Comparison of ENCODE assay signal across 1 cellular context in genomic region chr1:52056110-52056936, GRCh38.
TF ChIP-seq lines count a peak whose summit lies in the region.

Gene BTF3L4, plus strand, starts transcription at chr1:52056295. Its CDS starts 3,553 bp downstream, at chr1:52059848.

TF ChIP-seq in HepG2, 621 proteins besides CTCF, POLR2A, EP300 and RAD21 (continued from another document and continues in another):
- TF ChIP-seq, protein P1, sequence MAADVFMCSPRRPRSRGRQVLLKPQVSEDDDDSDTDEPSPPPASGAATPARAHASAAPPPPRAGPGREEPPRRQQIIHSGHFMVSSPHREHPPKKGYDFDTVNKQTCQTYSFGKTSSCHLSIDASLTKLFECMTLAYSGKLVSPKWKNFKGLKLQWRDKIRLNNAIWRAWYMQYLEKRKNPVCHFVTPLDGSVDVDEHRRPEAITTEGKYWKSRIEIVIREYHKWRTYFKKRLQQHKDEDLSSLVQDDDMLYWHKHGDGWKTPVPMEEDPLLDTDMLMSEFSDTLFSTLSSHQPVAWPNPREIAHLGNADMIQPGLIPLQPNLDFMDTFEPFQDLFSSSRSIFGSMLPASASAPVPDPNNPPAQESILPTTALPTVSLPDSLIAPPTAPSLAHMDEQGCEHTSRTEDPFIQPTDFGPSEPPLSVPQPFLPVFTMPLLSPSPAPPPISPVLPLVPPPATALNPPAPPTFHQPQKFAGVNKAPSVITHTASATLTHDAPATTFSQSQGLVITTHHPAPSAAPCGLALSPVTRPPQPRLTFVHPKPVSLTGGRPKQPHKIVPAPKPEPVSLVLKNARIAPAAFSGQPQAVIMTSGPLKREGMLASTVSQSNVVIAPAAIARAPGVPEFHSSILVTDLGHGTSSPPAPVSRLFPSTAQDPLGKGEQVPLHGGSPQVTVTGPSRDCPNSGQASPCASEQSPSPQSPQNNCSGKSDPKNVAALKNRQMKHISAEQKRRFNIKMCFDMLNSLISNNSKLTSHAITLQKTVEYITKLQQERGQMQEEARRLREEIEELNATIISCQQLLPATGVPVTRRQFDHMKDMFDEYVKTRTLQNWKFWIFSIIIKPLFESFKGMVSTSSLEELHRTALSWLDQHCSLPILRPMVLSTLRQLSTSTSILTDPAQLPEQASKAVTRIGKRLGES (CRISPR knock-in tag; IDR thresholded peaks at IDR 0.05; ENCODE audit: borderline replicate concordance) = no peak
- no peak for TF ChIP-seq ZNF800 (CRISPR knock-in tag; IDR thresholded peaks at IDR 0.05)
- no peak for TF ChIP-seq ZFP36L2 (CRISPR knock-in tag; IDR thresholded peaks at IDR 0.05)
- TF ChIP-seq KDM4B (CRISPR knock-in tag; IDR thresholded peaks at IDR 0.05) = no peak
- peak; percentile 87 for TF ChIP-seq TAF1 (CRISPR knock-in tag; IDR thresholded peaks at IDR 0.05)
- TF ChIP-seq, protein P2, sequence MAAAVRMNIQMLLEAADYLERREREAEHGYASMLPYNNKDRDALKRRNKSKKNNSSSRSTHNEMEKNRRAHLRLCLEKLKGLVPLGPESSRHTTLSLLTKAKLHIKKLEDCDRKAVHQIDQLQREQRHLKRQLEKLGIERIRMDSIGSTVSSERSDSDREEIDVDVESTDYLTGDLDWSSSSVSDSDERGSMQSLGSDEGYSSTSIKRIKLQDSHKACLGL (CRISPR knock-in tag; IDR thresholded peaks at IDR 0.05) = peak; percentile 38; the same call in 1 of the 2 replicates
- TF ChIP-seq SMAD3 (CRISPR knock-in tag; IDR thresholded peaks at IDR 0.05) = no peak
- TF ChIP-seq, protein P3, sequence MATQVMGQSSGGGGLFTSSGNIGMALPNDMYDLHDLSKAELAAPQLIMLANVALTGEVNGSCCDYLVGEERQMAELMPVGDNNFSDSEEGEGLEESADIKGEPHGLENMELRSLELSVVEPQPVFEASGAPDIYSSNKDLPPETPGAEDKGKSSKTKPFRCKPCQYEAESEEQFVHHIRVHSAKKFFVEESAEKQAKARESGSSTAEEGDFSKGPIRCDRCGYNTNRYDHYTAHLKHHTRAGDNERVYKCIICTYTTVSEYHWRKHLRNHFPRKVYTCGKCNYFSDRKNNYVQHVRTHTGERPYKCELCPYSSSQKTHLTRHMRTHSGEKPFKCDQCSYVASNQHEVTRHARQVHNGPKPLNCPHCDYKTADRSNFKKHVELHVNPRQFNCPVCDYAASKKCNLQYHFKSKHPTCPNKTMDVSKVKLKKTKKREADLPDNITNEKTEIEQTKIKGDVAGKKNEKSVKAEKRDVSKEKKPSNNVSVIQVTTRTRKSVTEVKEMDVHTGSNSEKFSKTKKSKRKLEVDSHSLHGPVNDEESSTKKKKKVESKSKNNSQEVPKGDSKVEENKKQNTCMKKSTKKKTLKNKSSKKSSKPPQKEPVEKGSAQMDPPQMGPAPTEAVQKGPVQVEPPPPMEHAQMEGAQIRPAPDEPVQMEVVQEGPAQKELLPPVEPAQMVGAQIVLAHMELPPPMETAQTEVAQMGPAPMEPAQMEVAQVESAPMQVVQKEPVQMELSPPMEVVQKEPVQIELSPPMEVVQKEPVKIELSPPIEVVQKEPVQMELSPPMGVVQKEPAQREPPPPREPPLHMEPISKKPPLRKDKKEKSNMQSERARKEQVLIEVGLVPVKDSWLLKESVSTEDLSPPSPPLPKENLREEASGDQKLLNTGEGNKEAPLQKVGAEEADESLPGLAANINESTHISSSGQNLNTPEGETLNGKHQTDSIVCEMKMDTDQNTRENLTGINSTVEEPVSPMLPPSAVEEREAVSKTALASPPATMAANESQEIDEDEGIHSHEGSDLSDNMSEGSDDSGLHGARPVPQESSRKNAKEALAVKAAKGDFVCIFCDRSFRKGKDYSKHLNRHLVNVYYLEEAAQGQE (IDR thresholded peaks at IDR 0.05; ENCODE audit: borderline replicate concordance in 1 of 2, low read depth in 1 of 2, low read length in 2 of 2) = no peak; a peak in 1 of 4 replicates
- TF ChIP-seq ATM (IDR thresholded peaks at IDR 0.05; ENCODE audit: borderline replicate concordance) = no peak
- peak; percentile 50; the same call in 1 of the 2 replicates for TF ChIP-seq ZNF414 (CRISPR knock-in tag; IDR thresholded peaks at IDR 0.05)
- peak; percentile 89 for TF ChIP-seq ZNF547 (CRISPR knock-in tag; IDR thresholded peaks at IDR 0.05)
- TF ChIP-seq MEIS2 (CRISPR knock-in tag; IDR thresholded peaks at IDR 0.05) = peak; percentile 63; the same call in 1 of the 2 replicates
- TF ChIP-seq FOXK2 (IDR thresholded peaks at IDR 0.05) = no peak
- TF ChIP-seq, protein P4, sequence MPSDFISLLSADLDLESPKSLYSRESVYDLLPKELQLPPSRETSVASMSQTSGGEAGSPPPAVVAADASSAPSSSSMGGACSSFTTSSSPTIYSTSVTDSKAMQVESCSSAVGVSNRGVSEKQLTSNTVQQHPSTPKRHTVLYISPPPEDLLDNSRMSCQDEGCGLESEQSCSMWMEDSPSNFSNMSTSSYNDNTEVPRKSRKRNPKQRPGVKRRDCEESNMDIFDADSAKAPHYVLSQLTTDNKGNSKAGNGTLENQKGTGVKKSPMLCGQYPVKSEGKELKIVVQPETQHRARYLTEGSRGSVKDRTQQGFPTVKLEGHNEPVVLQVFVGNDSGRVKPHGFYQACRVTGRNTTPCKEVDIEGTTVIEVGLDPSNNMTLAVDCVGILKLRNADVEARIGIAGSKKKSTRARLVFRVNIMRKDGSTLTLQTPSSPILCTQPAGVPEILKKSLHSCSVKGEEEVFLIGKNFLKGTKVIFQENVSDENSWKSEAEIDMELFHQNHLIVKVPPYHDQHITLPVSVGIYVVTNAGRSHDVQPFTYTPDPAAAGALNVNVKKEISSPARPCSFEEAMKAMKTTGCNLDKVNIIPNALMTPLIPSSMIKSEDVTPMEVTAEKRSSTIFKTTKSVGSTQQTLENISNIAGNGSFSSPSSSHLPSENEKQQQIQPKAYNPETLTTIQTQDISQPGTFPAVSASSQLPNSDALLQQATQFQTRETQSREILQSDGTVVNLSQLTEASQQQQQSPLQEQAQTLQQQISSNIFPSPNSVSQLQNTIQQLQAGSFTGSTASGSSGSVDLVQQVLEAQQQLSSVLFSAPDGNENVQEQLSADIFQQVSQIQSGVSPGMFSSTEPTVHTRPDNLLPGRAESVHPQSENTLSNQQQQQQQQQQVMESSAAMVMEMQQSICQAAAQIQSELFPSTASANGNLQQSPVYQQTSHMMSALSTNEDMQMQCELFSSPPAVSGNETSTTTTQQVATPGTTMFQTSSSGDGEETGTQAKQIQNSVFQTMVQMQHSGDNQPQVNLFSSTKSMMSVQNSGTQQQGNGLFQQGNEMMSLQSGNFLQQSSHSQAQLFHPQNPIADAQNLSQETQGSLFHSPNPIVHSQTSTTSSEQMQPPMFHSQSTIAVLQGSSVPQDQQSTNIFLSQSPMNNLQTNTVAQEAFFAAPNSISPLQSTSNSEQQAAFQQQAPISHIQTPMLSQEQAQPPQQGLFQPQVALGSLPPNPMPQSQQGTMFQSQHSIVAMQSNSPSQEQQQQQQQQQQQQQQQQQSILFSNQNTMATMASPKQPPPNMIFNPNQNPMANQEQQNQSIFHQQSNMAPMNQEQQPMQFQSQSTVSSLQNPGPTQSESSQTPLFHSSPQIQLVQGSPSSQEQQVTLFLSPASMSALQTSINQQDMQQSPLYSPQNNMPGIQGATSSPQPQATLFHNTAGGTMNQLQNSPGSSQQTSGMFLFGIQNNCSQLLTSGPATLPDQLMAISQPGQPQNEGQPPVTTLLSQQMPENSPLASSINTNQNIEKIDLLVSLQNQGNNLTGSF (CRISPR knock-in tag; IDR thresholded peaks at IDR 0.05) = no peak
- no peak; the same call in 1 of the 2 replicates for TF ChIP-seq ZNF746 (CRISPR knock-in tag; IDR thresholded peaks at IDR 0.05)
- TF ChIP-seq, protein P5, sequence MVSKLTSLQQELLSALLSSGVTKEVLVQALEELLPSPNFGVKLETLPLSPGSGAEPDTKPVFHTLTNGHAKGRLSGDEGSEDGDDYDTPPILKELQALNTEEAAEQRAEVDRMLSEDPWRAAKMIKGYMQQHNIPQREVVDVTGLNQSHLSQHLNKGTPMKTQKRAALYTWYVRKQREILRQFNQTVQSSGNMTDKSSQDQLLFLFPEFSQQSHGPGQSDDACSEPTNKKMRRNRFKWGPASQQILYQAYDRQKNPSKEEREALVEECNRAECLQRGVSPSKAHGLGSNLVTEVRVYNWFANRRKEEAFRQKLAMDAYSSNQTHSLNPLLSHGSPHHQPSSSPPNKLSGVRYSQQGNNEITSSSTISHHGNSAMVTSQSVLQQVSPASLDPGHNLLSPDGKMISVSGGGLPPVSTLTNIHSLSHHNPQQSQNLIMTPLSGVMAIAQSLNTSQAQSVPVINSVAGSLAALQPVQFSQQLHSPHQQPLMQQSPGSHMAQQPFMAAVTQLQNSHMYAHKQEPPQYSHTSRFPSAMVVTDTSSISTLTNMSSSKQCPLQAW (CRISPR knock-in tag; IDR thresholded peaks at IDR 0.05) = 0 out of 2 replicates have a peak, but pooled peaks have one; percentile 30
- no peak for TF ChIP-seq SNRNP70 (IDR thresholded peaks at IDR 0.05; ENCODE audit: low read depth, low read length)
- TF ChIP-seq, protein P6, sequence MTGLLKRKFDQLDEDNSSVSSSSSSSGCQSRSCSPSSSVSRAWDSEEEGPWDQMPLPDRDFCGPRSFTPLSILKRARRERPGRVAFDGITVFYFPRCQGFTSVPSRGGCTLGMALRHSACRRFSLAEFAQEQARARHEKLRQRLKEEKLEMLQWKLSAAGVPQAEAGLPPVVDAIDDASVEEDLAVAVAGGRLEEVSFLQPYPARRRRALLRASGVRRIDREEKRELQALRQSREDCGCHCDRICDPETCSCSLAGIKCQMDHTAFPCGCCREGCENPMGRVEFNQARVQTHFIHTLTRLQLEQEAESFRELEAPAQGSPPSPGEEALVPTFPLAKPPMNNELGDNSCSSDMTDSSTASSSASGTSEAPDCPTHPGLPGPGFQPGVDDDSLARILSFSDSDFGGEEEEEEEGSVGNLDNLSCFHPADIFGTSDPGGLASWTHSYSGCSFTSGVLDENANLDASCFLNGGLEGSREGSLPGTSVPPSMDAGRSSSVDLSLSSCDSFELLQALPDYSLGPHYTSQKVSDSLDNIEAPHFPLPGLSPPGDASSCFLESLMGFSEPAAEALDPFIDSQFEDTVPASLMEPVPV (CRISPR knock-in tag; IDR thresholded peaks at IDR 0.05) = peak; percentile 68; the same call in 1 of the 2 replicates
- no peak for TF ChIP-seq PRDM4 (CRISPR knock-in tag; IDR thresholded peaks at IDR 0.05; ENCODE audit: borderline replicate concordance)
- TF ChIP-seq ZNF784 (CRISPR knock-in tag; IDR thresholded peaks at IDR 0.05; ENCODE audit: borderline replicate concordance) = peak; percentile 51; the same call in 1 of the 2 replicates
- no peak; the same call in 1 of the 2 replicates for TF ChIP-seq STAG1 (CRISPR knock-in tag; IDR thresholded peaks at IDR 0.05)
- TF ChIP-seq ATF7-NPFF (CRISPR knock-in tag; IDR thresholded peaks at IDR 0.05; ENCODE audit: low read depth) = peak; percentile 87; the same call in 1 of the 2 replicates
- 0 out of 2 replicates have a peak, but pooled peaks have one; percentile 29 for TF ChIP-seq ZNF563 (CRISPR knock-in tag; IDR thresholded peaks at IDR 0.05)
